28 cellular contexts compared by ENCODE assay signal in the genomic region with DNA sequence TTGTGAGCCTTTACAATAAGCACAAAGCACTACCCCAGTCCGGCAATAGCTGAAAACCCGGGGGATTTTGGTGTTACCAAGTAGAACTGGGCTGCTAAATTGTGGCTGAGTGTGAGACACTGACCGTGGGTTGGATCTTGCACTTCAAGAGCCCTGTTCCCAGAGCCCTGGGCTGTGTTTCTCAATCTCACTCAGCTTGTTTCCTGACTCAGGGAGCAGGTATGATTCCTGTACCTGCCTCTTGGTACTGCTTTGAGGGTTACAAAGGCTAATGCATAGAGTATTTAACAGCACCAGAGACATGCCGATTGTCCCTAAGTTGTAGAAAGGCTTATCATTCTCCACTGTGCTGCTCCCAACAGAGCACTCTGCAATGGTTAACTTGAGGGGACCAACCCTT.
DNase-seq lines count a peak whose midpoint lies in the region; ATAC-seq, FAIRE-seq and TF ChIP-seq lines count a peak whose summit lies in the region.
"Had no signal": no experiment of that assay in that cellular context is flagged by ENCODE, and none has a peak within 500 bp of the region (broad histone marks: within the 10 kb centered on the region; RNA-seq: fewer than 3 reads in every experiment).

No MANE protein-coding gene starts in this region.

- H3K27ac ChIP-seq in endodermal cell (ENCODE audit: low read depth, low read length) (no peak overlapping the region), trophoblast cell (ENCODE audit: low read depth, low read length) (no peak overlapping the region)
- H3K27ac ChIP-seq: BLaER1 had no signal

- H3K9ac ChIP-seq in endodermal cell (ENCODE audit: extremely low read depth, low read length, poor library complexity, severe bottlenecking), result no peak overlapping the region
- H3K9ac ChIP-seq in trophoblast cell (ENCODE audit: low read length), result no peak overlapping the region
- H3K9ac ChIP-seq: BLaER1 had no signal

- no peaks in the 10 kb centered on the region for H3K4me1 ChIP-seq in endodermal cell (ENCODE audit: control insufficient read depth, insufficient read depth, low read length)
- no peaks in the 10 kb centered on the region for H3K4me1 ChIP-seq in trophoblast cell (ENCODE audit: control insufficient read depth in 1 of 2, insufficient read depth in 2 of 2, low read length in 2 of 2)
- H3K4me1 ChIP-seq: BE2C had no signal

- no peaks in the 10 kb centered on the region for H3K79me1 ChIP-seq in trophoblast cell (ENCODE audit: low read length)

- H2AFZ ChIP-seq in trophoblast cell (ENCODE audit: insufficient read depth, low read length, poor library complexity), result no peak overlapping the region

- no peak overlapping the region for H3K23ac ChIP-seq in trophoblast cell (ENCODE audit: low read length)

- no peak overlapping the region for H3K4me2 ChIP-seq in trophoblast cell (ENCODE audit: low read length)
- H3K4me2 ChIP-seq: BLaER1 had no signal

- no peak overlapping the region for H4K91ac ChIP-seq in trophoblast cell (ENCODE audit: low read depth, low read length)

- ATAC-seq in esophagus mucosa (peak; percentile 23), HG03460 (IDR thresholded peaks at IDR 0.05; ENCODE audit: unreplicated experiment) (no peak), HG03095 (IDR thresholded peaks at IDR 0.05; ENCODE audit: unreplicated experiment) (no peak)
- ATAC-seq: GM12878 had no signal

- DNase-seq in bronchial epithelial cell (ENCODE audit: low read depth) (peak; percentile 57), endodermal cell (peak; percentile 5), trophoblast cell (peak; percentile 87 to 92), pons (ENCODE audit: low spot score) (no peak)
- DNase-seq: 8988T; ACHN; BE2C; C1 segment of cervical spinal cord; CD4-positive, alpha-beta memory T cell; CD4-positive, CD25-positive, alpha-beta regulatory T cell; CD8-positive, alpha-beta memory T cell; COR-L47; DMS 273 treated with DMSO at 0.1 percent for 48 hours; DMS153; DMS53; DMS79; DND-41; EL; GDM1 had no signal

- H3K27me3 ChIP-seq in bronchial epithelial cell (ENCODE audit: control insufficient read depth, insufficient read depth, low read length) (peaks cover 1% of the 10 kb centered on the region), endodermal cell (ENCODE audit: control insufficient read depth, insufficient read depth, low read length, poor library complexity, severe bottlenecking) (no peaks in the 10 kb centered on the region), trophoblast cell (ENCODE audit: insufficient read depth, low read length) (no peaks in the 10 kb centered on the region)
- H3K27me3 ChIP-seq: BE2C had no signal

- H3K9me3 ChIP-seq in endodermal cell (ENCODE audit: control insufficient read depth, low read length) (no peaks in the 10 kb centered on the region), trophoblast cell (ENCODE audit: insufficient read depth, low read depth, low read length) (no peaks in the 10 kb centered on the region)
- H3K9me3 ChIP-seq: BE2C had no signal

- H3K36me3 ChIP-seq in bronchial epithelial cell (ENCODE audit: control insufficient read depth, insufficient read depth, low read length) (no peaks in the 10 kb centered on the region), endodermal cell (ENCODE audit: control insufficient read depth, insufficient read depth, low read length) (no peaks in the 10 kb centered on the region), trophoblast cell (ENCODE audit: control insufficient read depth in 1 of 2, insufficient read depth in 2 of 2, low read length in 2 of 2) (no peaks in the 10 kb centered on the region)
- H3K36me3 ChIP-seq: BE2C, BLaER1 had no signal

- no peak overlapping the region for H3K14ac ChIP-seq in trophoblast cell (ENCODE audit: low read length)

- no peak for FAIRE-seq in bronchial epithelial cell (lab: Jason Lieb, UNC)
- FAIRE-seq: A204.1, GM12878, GM12892, GM18507 had no signal

- H3K27ac Mint-ChIP-seq in endodermal cell, result no peak overlapping the region
- H3K27ac Mint-ChIP-seq: CD14-positive monocyte; CD4-positive, alpha-beta memory T cell; CD4-positive, CD25-positive, alpha-beta regulatory T cell; CD8-positive, alpha-beta memory T cell had no signal

- no peak overlapping the region for H2BK5ac ChIP-seq in trophoblast cell (ENCODE audit: low read depth, low read length, poor library complexity)

- no peak overlapping the region for H3K4ac ChIP-seq in trophoblast cell (ENCODE audit: low read depth, low read length)

- no peaks in the 10 kb centered on the region for H3K36me3 Mint-ChIP-seq in endodermal cell (ENCODE audit: low read depth)
- H3K36me3 Mint-ChIP-seq: CD14-positive monocyte; CD4-positive, alpha-beta memory T cell; CD4-positive, CD25-positive, alpha-beta regulatory T cell; CD8-positive, alpha-beta memory T cell had no signal

- H3K79me2 ChIP-seq in trophoblast cell (ENCODE audit: control insufficient read depth, insufficient read depth, low read length, poor library complexity), result no peaks in the 10 kb centered on the region

- H2AK5ac ChIP-seq in trophoblast cell (ENCODE audit: low read length), result no peak overlapping the region

- H4K8ac ChIP-seq in trophoblast cell (ENCODE audit: low read depth, low read length), result no peak overlapping the region

- H2BK12ac ChIP-seq in trophoblast cell (ENCODE audit: low read length), result no peak overlapping the region

- H3K4me3 Mint-ChIP-seq in endodermal cell, result no peak overlapping the region
- H3K4me3 Mint-ChIP-seq: CD14-positive monocyte; CD4-positive, alpha-beta memory T cell; CD4-positive, CD25-positive, alpha-beta regulatory T cell; CD8-positive, alpha-beta memory T cell had no signal

- H3K4me3 ChIP-seq in bronchial epithelial cell (ENCODE audit: low read depth, low read length) (no peak overlapping the region), endodermal cell (ENCODE audit: low read length) (no peak overlapping the region), trophoblast cell (ENCODE audit: low read depth, low read length) (no peak overlapping the region)
- H3K4me3 ChIP-seq: BLaER1, GM12878 had no signal

- 97 to 100% methylated on average over 3 to 4 of the region's 4 CpGs for WGBS in endodermal cell (ENCODE audit: insufficient coverage in 1 of 2, insufficient read length in 1 of 2), 2 experiments
- WGBS in trophoblast cell (ENCODE audit: extremely low coverage, insufficient coverage, insufficient read length), result no CpG with 5 or more reads among the region's 4 CpGs

- H3K4me1 Mint-ChIP-seq in endodermal cell, result peaks cover 5% of the 10 kb centered on the region
- H3K4me1 Mint-ChIP-seq: CD14-positive monocyte; CD4-positive, alpha-beta memory T cell; CD4-positive, CD25-positive, alpha-beta regulatory T cell; CD8-positive, alpha-beta memory T cell had no signal

- no peak overlapping the region for H4K12ac ChIP-seq in trophoblast cell (ENCODE audit: low read depth, low read length)

- H3K27me3 Mint-ChIP-seq in endodermal cell (ENCODE audit: insufficient read depth), result no peaks in the 10 kb centered on the region
- H3K27me3 Mint-ChIP-seq: CD4-positive, CD25-positive, alpha-beta regulatory T cell had no signal

- H2BK120ac ChIP-seq in trophoblast cell (ENCODE audit: insufficient read depth, low read length, poor library complexity), result no peak overlapping the region

- no peak overlapping the region for H3K18ac ChIP-seq in trophoblast cell (ENCODE audit: low read length)

- H3K9me3 Mint-ChIP-seq in endodermal cell, result peaks cover 4% of the 10 kb centered on the region

- TF ChIP-seq CTCF in bronchial epithelial cell (IDR thresholded peaks at IDR 0.05; ENCODE audit: insufficient read depth, low read length, severe bottlenecking) (no peak), endodermal cell (conservative IDR thresholded peaks at IDR 0.05) (no peak)
